Comparison of ENCODE assay signal across 1 cellular context in genomic region chr19:47176627-47177090, GRCh38.
A peak's percentile ranks its signal among the peaks of the same experiment; 100 is the strongest.
TF ChIP-seq lines count a peak whose summit lies in the region.

No MANE protein-coding gene starts in this region.

TF ChIP-seq in IMR-90, 13 proteins besides CTCF, POLR2A, EP300 and RAD21:
- 0 out of 2 replicates have a peak, but pooled peaks have one; percentile 10 for TF ChIP-seq MAFK (IDR thresholded peaks at IDR 0.05; ENCODE audit: low read depth, low read length)
- no peak for TF ChIP-seq NFE2L2 (IDR thresholded peaks at IDR 0.05; ENCODE audit: low read depth, low read length)
- no peak for TF ChIP-seq MAZ (IDR thresholded peaks at IDR 0.05; ENCODE audit: borderline replicate concordance, low read depth, low read length)
- TF ChIP-seq BHLHE40 (IDR thresholded peaks at IDR 0.05; ENCODE audit: low read depth, low read length): peak; percentile 92
- peak; percentile 97 for TF ChIP-seq CEBPB (IDR thresholded peaks at IDR 0.05; ENCODE audit: low read depth, low read length)
- TF ChIP-seq FOS (IDR thresholded peaks at IDR 0.05; ENCODE audit: low read depth, low read length): 0 out of 2 replicates have a peak, but pooled peaks have one; percentile 19
- peak; percentile 76 for TF ChIP-seq RCOR1 (IDR thresholded peaks at IDR 0.05; ENCODE audit: insufficient replicate concordance, low read length)
- TF ChIP-seq ELK1 (IDR thresholded peaks at IDR 0.05; ENCODE audit: borderline replicate concordance, low read depth, low read length): no peak
TF ChIP-seq in IMR-90: peak in this region for 5.
